1 cellular context compared by ENCODE assay signal in genomic region chr17:59723041-59723440, GRCh38.
TF ChIP-seq lines count a peak whose summit lies in the region.

No MANE protein-coding gene starts in this region.

TF ChIP-seq in A549, 52 proteins besides CTCF, POLR2A, EP300 and RAD21 (continued from another document):
- no peak for TF ChIP-seq ATOH8 (CRISPR knock-in tag; IDR thresholded peaks at IDR 0.05; ENCODE audit: low read depth)
- TF ChIP-seq BHLHE40 (IDR thresholded peaks at IDR 0.05; ENCODE audit: low read depth, low read length), result no peak
- TF ChIP-seq RCOR1 (IDR thresholded peaks at IDR 0.05; ENCODE audit: low read depth, low read length), result no peak
- TF ChIP-seq ESRRA (IDR thresholded peaks at IDR 0.05; ENCODE audit: borderline replicate concordance, low read length), result no peak
- TF ChIP-seq PHF8 (IDR thresholded peaks at IDR 0.05; ENCODE audit: borderline replicate concordance, low read depth), result no peak
- no peak for TF ChIP-seq EHF (CRISPR knock-in tag; IDR thresholded peaks at IDR 0.05)
- TF ChIP-seq EHMT2 (IDR thresholded peaks at IDR 0.05; ENCODE audit: low read depth), result no peak
- TF ChIP-seq GATA3 (IDR thresholded peaks at IDR 0.05; ENCODE audit: borderline replicate concordance), result no peak
- TF ChIP-seq NPAS2 (CRISPR knock-in tag; IDR thresholded peaks at IDR 0.05; ENCODE audit: borderline replicate concordance), result no peak
